In the genomic region with DNA sequence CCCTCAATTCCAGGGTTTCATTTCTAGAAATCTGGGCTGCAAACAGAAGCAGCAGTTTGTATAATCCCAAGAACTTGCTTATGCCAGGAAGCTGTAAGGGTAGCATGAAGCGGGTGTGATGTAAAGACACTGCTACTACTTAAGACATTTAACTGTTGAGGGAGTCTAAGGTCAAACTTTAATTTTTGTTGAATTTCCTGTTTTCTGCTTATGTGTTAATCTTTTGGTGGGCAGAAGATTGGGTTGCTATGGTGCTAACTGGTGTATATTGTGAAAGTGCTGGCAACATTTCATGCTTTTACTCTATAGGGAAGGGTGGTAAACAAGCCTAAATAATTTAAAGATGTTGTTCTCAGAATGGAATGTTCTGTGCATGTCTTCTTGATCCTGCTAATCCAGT, we compare ENCODE assay signal across 10 cellular contexts. TPM values are rescaled to one million over a fixed set of nuclear protein-coding genes. Genes with fewer than 3 reads are reported as not detected.
DNase-seq lines count a peak whose midpoint lies in the region; ATAC-seq and TF ChIP-seq lines count a peak whose summit lies in the region.
"Had no signal": no experiment of that assay in that cellular context is flagged by ENCODE, and none has a peak within 500 bp of the region (broad histone marks: within the 10 kb centered on the region; RNA-seq: fewer than 3 reads in every experiment).

No MANE protein-coding gene starts in this region.

- H3K79me2 ChIP-seq in mammary epithelial cell (ENCODE audit: insufficient read depth, low read length), result no peaks in the 10 kb centered on the region

- no peak overlapping the region for H3K4me3 ChIP-seq in BLaER1
- H3K4me3 ChIP-seq in mammary epithelial cell (replicated peaks in 1 of 3; ENCODE audit: insufficient read depth in 1 of 3, low read depth in 2 of 3, low read length in 3 of 3), result no peak overlapping the region
- H3K4me3 ChIP-seq in thyroid gland (replicated peaks in 1 of 3), result no peak overlapping the region

- H4K20me1 ChIP-seq in BLaER1, result peaks cover 65% of the 10 kb centered on the region
- no peaks in the 10 kb centered on the region for H4K20me1 ChIP-seq in mammary epithelial cell (ENCODE audit: insufficient read depth, low read length)

- peak overlapping the region in 7 of 10 donors; percentile 4 to 93 (median 21) for H3K27ac Mint-ChIP-seq in naive thymus-derived CD8-positive, alpha-beta T cell

- POLR2A ChIA-PET in naive thymus-derived CD8-positive, alpha-beta T cell (lab: Charles Lee), result no interaction called here

- ATAC-seq in naive thymus-derived CD8-positive, alpha-beta T cell, result no peak
- ATAC-seq in HG03045 (IDR thresholded peaks at IDR 0.05; ENCODE audit: unreplicated experiment) (no peak), sciatic nerve (no peak)

- H3K4me1 ChIP-seq in BLaER1 (peaks cover 34% of the 10 kb centered on the region), mammary epithelial cell (ENCODE audit: insufficient read depth, low read length) (peaks cover 17% of the 10 kb centered on the region), thyroid gland (peaks cover 13 to 14% of the 10 kb centered on the region in 2 donors)

- no peaks in the 10 kb centered on the region for H3K36me3 ChIP-seq in BLaER1
- H3K36me3 ChIP-seq in mammary epithelial cell (ENCODE audit: insufficient read depth, low read length), result no peaks in the 10 kb centered on the region
- no peaks in the 10 kb centered on the region for H3K36me3 ChIP-seq in thyroid gland

- no peaks in the 10 kb centered on the region for H3K9me3 Mint-ChIP-seq in naive thymus-derived CD8-positive, alpha-beta T cell

- H3K9me3 ChIP-seq in BLaER1, result no peaks in the 10 kb centered on the region
- no peaks in the 10 kb centered on the region for H3K9me3 ChIP-seq in mammary epithelial cell (replicated peaks; ENCODE audit: insufficient read depth, low read length)
- H3K9me3 ChIP-seq in thyroid gland, result no peaks in the 10 kb centered on the region

- peak; percentile 49 for DNase-seq in KBM-7
- DNase-seq in mammary epithelial cell, result no peak
- no peak for DNase-seq in naive thymus-derived CD8-positive, alpha-beta T cell
- no peak for DNase-seq in thyroid gland
- DNase-seq in NCI-H2107 (lab: John Stamatoyannopoulos, UW), result no peak
- no peak for DNase-seq in sciatic nerve (ENCODE audit: low spot score)
- DNase-seq: anterior cingulate cortex; stimulated activated CD4-positive, alpha-beta T cell treated with anti-CD3 and anti-CD28 coated beads, Interleukin-12 subunit alpha, Interleukin-12 subunit beta, amount 100 ng/mL, for 4 hours had no signal

- in situ Hi-C loops in KBM-7 (cut with MboI; ENCODE audit: low pct_unique_long_range_greater_than_20kb, low sequenced_read_pairs), result no loop called here
- in situ Hi-C loops in mammary epithelial cell (cut with MboI; ENCODE audit: low sequenced_read_pairs in 2 of 2), result no loop called here

- H3K27me3 Mint-ChIP-seq in naive thymus-derived CD8-positive, alpha-beta T cell, result no peaks in the 10 kb centered on the region

- BruUV-seq in mammary epithelial cell (replicated peaks; lab: Mats Ljungman, UMichigan), result TSS peak; percentile 13

- dilution Hi-C loops in mammary epithelial cell (cut with HindIII; ENCODE audit: low sequenced_read_pairs), result no loop called here

- 100% methylated on average over 1 of the region's 1 CpG for WGBS in mammary epithelial cell (ENCODE audit: low coverage, missing lambda C conversion rate)
- WGBS in thyroid gland, 2 donors, result 79 to 86% methylated on average over 1 of the region's 1 CpG

- TF ChIP-seq CTCF in mammary epithelial cell (conservative IDR thresholded peaks at IDR 0.05 in 1 of 2, IDR thresholded peaks at IDR 0.05 in 1 of 2; ENCODE audit: extremely low read depth in 1 of 2, insufficient read depth in 1 of 2, low read depth in 1 of 2, low read length in 2 of 2) (no peak), thyroid gland (IDR thresholded peaks at IDR 0.05) (no peak)

- no peaks in the 10 kb centered on the region for H3K36me3 Mint-ChIP-seq in naive thymus-derived CD8-positive, alpha-beta T cell

- no peak for TF ChIP-seq POLR2A in thyroid gland (IDR thresholded peaks at IDR 0.05)

- no peak overlapping the region for H3K27ac ChIP-seq in BLaER1
- H3K27ac ChIP-seq in mammary epithelial cell (ENCODE audit: insufficient read depth, low read depth, low read length), result no peak overlapping the region
- no peak overlapping the region for H3K27ac ChIP-seq in thyroid gland

- H3K4me1 Mint-ChIP-seq in naive thymus-derived CD8-positive, alpha-beta T cell, result peaks cover 47 to 74% (median 72%) of the 10 kb centered on the region in 4 donors

- intact Hi-C loops in mammary epithelial cell (cut with micrococcal nuclease) (loop anchor here (5.0 kb wide), 2 partner anchors 71 to 299 kb away; a partner anchor contains a TSS), thyroid gland (cut with DNase I) (no loop called here), sciatic nerve (cut with DNase I) (no loop called here)

- CTCF ChIA-PET in mammary epithelial cell (lab: Charles Lee; ENCODE audit: low non-redundant PET), result no interaction called here

- H2AFZ ChIP-seq in mammary epithelial cell (ENCODE audit: low read depth, low read length), result no peak overlapping the region

- H3K4me3 Mint-ChIP-seq in naive thymus-derived CD8-positive, alpha-beta T cell, result peak overlapping the region; percentile 12 to 88 (median 84)

- 0 out of 2 replicates have a peak overlapping the region, but pooled peaks have one; percentile 95 for H3K4me2 ChIP-seq in BLaER1
- H3K4me2 ChIP-seq in mammary epithelial cell (ENCODE audit: insufficient read depth, low read depth, low read length), result no peak overlapping the region

- H3K9ac ChIP-seq in BLaER1 (no peak overlapping the region), mammary epithelial cell (ENCODE audit: insufficient read depth, low read length) (no peak overlapping the region)

- peaks cover 9% of the 10 kb centered on the region; the same call in 1 of the 2 replicates for H3K27me3 ChIP-seq in BLaER1
- H3K27me3 ChIP-seq in mammary epithelial cell (ENCODE audit: insufficient read depth, low read length), result no peaks in the 10 kb centered on the region
- no peaks in the 10 kb centered on the region for H3K27me3 ChIP-seq in thyroid gland

RNA-seq across cellular contexts. Expression of a gene that starts 2.7 kb away (rescaled TPM):
- 10 to 100 TPM; 10.9 to 13.2 TPM for total RNA-seq in mammary epithelial cell
- polyA plus RNA-seq in mammary epithelial cell, result 4.0 TPM
- polyA minus RNA-seq in mammary epithelial cell, result 22.8 TPM
- total RNA-seq in naive thymus-derived CD8-positive, alpha-beta T cell, result 10 to 100 TPM; 41.3 to 44.8 TPM
- 10 to 100 TPM; 13.0 to 27.2 (median 23.7) TPM for polyA plus RNA-seq in naive thymus-derived CD8-positive, alpha-beta T cell
- total RNA-seq in thyroid gland, result 10 to 100 TPM; 29.9 to 51.9 (median 40.1) TPM
- 89.7 TPM for total RNA-seq in sciatic nerve
